8 cellular contexts compared by ENCODE assay signal in the genomic region with DNA sequence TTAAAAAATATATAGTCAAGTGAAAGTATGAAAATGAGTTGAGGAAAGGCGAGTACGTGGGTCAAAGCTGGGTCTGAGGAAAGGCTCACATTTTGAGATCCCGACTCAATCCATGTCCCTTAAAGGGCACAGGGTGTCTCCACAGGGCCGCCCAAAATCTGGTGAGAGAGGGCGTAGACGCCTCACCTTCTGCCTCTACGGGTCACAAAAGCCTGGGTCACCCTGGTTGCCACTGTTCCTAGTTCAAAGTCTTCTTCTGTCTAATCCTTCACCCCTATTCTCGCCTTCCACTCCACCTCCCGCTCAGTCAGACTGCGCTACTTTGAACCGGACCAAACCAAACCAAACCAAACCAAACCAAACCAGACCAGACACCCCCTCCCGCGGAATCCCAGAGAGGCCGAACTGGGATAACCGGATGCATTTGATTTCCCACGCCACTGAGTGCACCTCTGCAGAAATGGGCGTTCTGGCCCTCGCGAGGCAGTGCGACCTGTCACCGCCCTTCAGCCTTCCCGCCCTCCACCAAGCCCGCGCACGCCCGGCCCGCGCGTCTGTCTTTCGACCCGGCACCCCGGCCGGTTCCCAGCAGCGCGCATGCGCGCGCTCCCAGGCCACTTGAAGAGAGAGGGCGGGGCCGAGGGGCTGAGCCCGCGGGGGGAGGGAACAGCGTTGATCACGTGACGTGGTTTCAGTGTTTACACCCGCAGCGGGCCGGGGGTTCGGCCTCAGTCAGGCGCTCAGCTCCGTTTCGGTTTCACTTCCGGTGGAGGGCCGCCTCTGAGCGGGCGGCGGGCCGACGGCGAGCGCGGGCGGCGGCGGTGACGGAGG. TPM values are rescaled to one million over a fixed set of nuclear protein-coding genes. Genes with fewer than 3 reads are reported as not detected.
DNase-seq lines count a peak whose midpoint lies in the region; ATAC-seq and TF ChIP-seq lines count a peak whose summit lies in the region.

A gene (plus strand): TSS at position 728 of the 831 bp plus-strand sequence. CDS start 261 bp downstream, outside the sequence.

- H3K27ac ChIP-seq in RWPE1: peak within 1 kb of the TSS; percentile 88

- CTCF ChIA-PET in RWPE1 (lab: Yijun Ruan, JAX): no interaction called here

- DNase-seq in EH (ENCODE audit: low read depth): peak; percentile 92
- DNase-seq in GOT3 (lab: John Stamatoyannopoulos, UW): peak; percentile 59
- peak; percentile 88 for DNase-seq in LHCN-M2 (ENCODE audit: low read depth)
- DNase-seq in RWPE1 (ENCODE audit: low spot score): peak; percentile 96
- DNase-seq in fibroblast of mammary gland (ENCODE audit: low read depth): peak; percentile 86
- peak; percentile 88 for DNase-seq in natural killer cell
- peak; percentile 82 to 94 (median 90) for DNase-seq in stimulated activated naive CD4-positive, alpha-beta T cell (lab: John Stamatoyannopoulos, UW)

- peak within 1 kb of the TSS; percentile 64 for H3K4me3 ChIP-seq in fibroblast of mammary gland (ENCODE audit: control insufficient read depth, low read depth, low read length)

- H3K4me3 Mint-ChIP-seq in activated T-helper 17 cell treated with anti-CD3 and anti-CD28 coated beads, Interleukin-2, amount 50 U/mL, for 72 hours: peak within 1 kb of the TSS; percentile 74
- H3K4me3 Mint-ChIP-seq in natural killer cell: peak within 1 kb of the TSS; percentile 95

- intact Hi-C loops in natural killer cell (cut with micrococcal nuclease): loop anchor here (5.0 to 10.0 kb wide), 2 partner anchors 471 to 1603 kb away; no protein-coding TSS in a partner anchor

- peak; percentile 90 for ATAC-seq in activated T-helper 17 cell treated with anti-CD3 and anti-CD28 coated beads, Interleukin-2, amount 50 U/mL, for 72 hours (replicated peaks)
- ATAC-seq in natural killer cell: peak; percentile 87 to 93 (median 89)

- H3K27ac Mint-ChIP-seq in activated T-helper 17 cell treated with anti-CD3 and anti-CD28 coated beads, Interleukin-2, amount 50 U/mL, for 72 hours: peak within 1 kb of the TSS; percentile 82
- peak within 1 kb of the TSS; percentile 87 to 96 for H3K27ac Mint-ChIP-seq in natural killer cell

- H3K4me1 Mint-ChIP-seq in activated T-helper 17 cell treated with anti-CD3 and anti-CD28 coated beads, Interleukin-2, amount 50 U/mL, for 72 hours: peaks cover 3% of the 10 kb centered on the region
- peaks cover 28 to 31% of the 10 kb centered on the region in 2 donors for H3K4me1 Mint-ChIP-seq in natural killer cell

- no peaks in the 10 kb centered on the region for H3K27me3 Mint-ChIP-seq in activated T-helper 17 cell treated with anti-CD3 and anti-CD28 coated beads, Interleukin-2, amount 50 U/mL, for 72 hours
- no peaks in the 10 kb centered on the region for H3K27me3 Mint-ChIP-seq in natural killer cell (ENCODE audit: low read depth in 2 of 2)

- TF ChIP-seq CTCF in RWPE1 (conservative IDR thresholded peaks at IDR 0.05; ENCODE audit: low read depth): no peak
- no peak for TF ChIP-seq CTCF in fibroblast of mammary gland (conservative IDR thresholded peaks at IDR 0.05; ENCODE audit: control insufficient read depth, insufficient read depth, low read depth, low read length)
- no peak for TF ChIP-seq CTCF in natural killer cell (IDR thresholded peaks at IDR 0.05)

- H3K36me3 Mint-ChIP-seq in activated T-helper 17 cell treated with anti-CD3 and anti-CD28 coated beads, Interleukin-2, amount 50 U/mL, for 72 hours (ENCODE audit: low read depth): peaks cover 10% of the 10 kb centered on the region
- no peaks in the 10 kb centered on the region for H3K36me3 Mint-ChIP-seq in natural killer cell

- POLR2A ChIA-PET in RWPE1 (lab: Yijun Ruan, JAX; ENCODE audit: low non-redundant PET): no interaction called here

- H3K9me3 Mint-ChIP-seq in activated T-helper 17 cell treated with anti-CD3 and anti-CD28 coated beads, Interleukin-2, amount 50 U/mL, for 72 hours: no peaks in the 10 kb centered on the region
- H3K9me3 Mint-ChIP-seq in natural killer cell: no peaks in the 10 kb centered on the region

RNA-seq across cellular contexts. Expression of the gene that starts here (rescaled TPM):
- total RNA-seq in LHCN-M2 (2014; rRNA removed): 20.6 and 26.9 TPM in 2 replicates
- polyA plus RNA-seq in LHCN-M2 (2012): 15.9 TPM
- 10 to 100 TPM; 41.3 to 42.2 TPM for total RNA-seq in activated T-helper 17 cell treated with anti-CD3 and anti-CD28 coated beads, Interleukin-2, amount 50 U/mL, for 72 hours
- total RNA-seq in natural killer cell: 100 to 1,000 TPM; 124 to 147 (median 127) TPM

Comparison
In these comparisons a context has a peak if more than half of its experiments do, and no peak if none do; other contexts are left out.
1. Peak in every context shown above with its lines: DNase-seq, ATAC-seq, H3K4me3 ChIP-seq and H3K27ac ChIP-seq.